In genomic region chr1:208942394-208942793, GRCh38 we compare ENCODE assay signal across 15 cellular contexts.
DNase-seq lines count a peak whose midpoint lies in the region; ATAC-seq and TF ChIP-seq lines count a peak whose summit lies in the region.
"Had no signal": no experiment of that assay in that cellular context is flagged by ENCODE, and none has a peak within 500 bp of the region (broad histone marks: within the 10 kb centered on the region; RNA-seq: fewer than 3 reads in every experiment).

No MANE protein-coding gene starts in this region.

- H3K36me3 ChIP-seq in RWPE2 (ENCODE audit: low read depth), result no peaks in the 10 kb centered on the region
- no peaks in the 10 kb centered on the region for H3K36me3 ChIP-seq in gastroesophageal sphincter
- H3K36me3 ChIP-seq in sigmoid colon, result no peaks in the 10 kb centered on the region

- H3K36me3 Mint-ChIP-seq in effector memory CD8-positive, alpha-beta T cell (ENCODE audit: insufficient read depth), result no peaks in the 10 kb centered on the region

- TF ChIP-seq EP300 in gastroesophageal sphincter (IDR thresholded peaks at IDR 0.05) (no peak), sigmoid colon (IDR thresholded peaks at IDR 0.05) (no peak)

- H3K4me3 Mint-ChIP-seq in effector memory CD8-positive, alpha-beta T cell, result no peak overlapping the region

- H3K4me1 ChIP-seq in RWPE2 (ENCODE audit: insufficient read depth, poor library complexity, severe bottlenecking), result no peaks in the 10 kb centered on the region
- H3K4me1 ChIP-seq in gastroesophageal sphincter, result no peaks in the 10 kb centered on the region
- H3K4me1 ChIP-seq in sigmoid colon, result no peaks in the 10 kb centered on the region

- H3K4me1 Mint-ChIP-seq in effector memory CD8-positive, alpha-beta T cell (ENCODE audit: low read depth in 2 of 2), result no peaks in the 10 kb centered on the region

- peak; percentile 60; the same call in 2 of the 3 replicates for ATAC-seq in RWPE2 (ENCODE audit: low read depth)
- ATAC-seq in effector memory CD8-positive, alpha-beta T cell (replicated peaks), result no peak
- ATAC-seq in gastroesophageal sphincter, result no peak
- ATAC-seq: Right ventricle myocardium inferior had no signal

- no peaks in the 10 kb centered on the region for H3K27me3 ChIP-seq in RWPE2 (ENCODE audit: insufficient read depth, poor library complexity, severe bottlenecking)
- H3K27me3 ChIP-seq in gastroesophageal sphincter, result no peaks in the 10 kb centered on the region
- no peaks in the 10 kb centered on the region for H3K27me3 ChIP-seq in sigmoid colon

- DNase-seq in EH (ENCODE audit: low read depth) (peak; percentile 37), M059J (ENCODE audit: low read depth) (peak; percentile 56), RWPE2 (ENCODE audit: low spot score) (no peak), epithelial cell of esophagus (ENCODE audit: low read depth) (peak; percentile 44), NCI-H2081 (lab: John Stamatoyannopoulos, UW) (no peak), sigmoid colon (no peak)
- no peak for DNase-seq in effector memory CD8-positive, alpha-beta T cell
- DNase-seq: DMS 273 treated with DMSO at 0.1 percent for 48 hours, H7, MM.1S, NCI-H510A treated with DMSO at 0.1 percent for 48 hours had no signal

- H3K9me3 ChIP-seq in RWPE2 (ENCODE audit: severe bottlenecking) (no peaks in the 10 kb centered on the region), gastroesophageal sphincter (no peaks in the 10 kb centered on the region), sigmoid colon (no peaks in the 10 kb centered on the region)

- TF ChIP-seq POLR2A in gastroesophageal sphincter (IDR thresholded peaks at IDR 0.05), result no peak
- TF ChIP-seq POLR2A in sigmoid colon (IDR thresholded peaks at IDR 0.05), result no peak

- H3K4me3 ChIP-seq in RWPE2 (ENCODE audit: severe bottlenecking), result no peak overlapping the region
- H3K4me3 ChIP-seq in epithelial cell of esophagus (ENCODE audit: low read length), result no peak overlapping the region
- no peak overlapping the region for H3K4me3 ChIP-seq in gastroesophageal sphincter
- H3K4me3 ChIP-seq in sigmoid colon, result no peak overlapping the region

- TF ChIP-seq CTCF in RWPE2 (IDR thresholded peaks at IDR 0.05; ENCODE audit: poor library complexity, severe bottlenecking) (no peak), epithelial cell of esophagus (IDR thresholded peaks at IDR 0.05; ENCODE audit: insufficient read depth, low read depth, low read length, missing control alignments) (no peak), gastroesophageal sphincter (IDR thresholded peaks at IDR 0.05) (no peak), sigmoid colon (IDR thresholded peaks at IDR 0.05) (no peak)

- H3K27me3 Mint-ChIP-seq in effector memory CD8-positive, alpha-beta T cell, result peaks cover 0 to 14% of the 10 kb centered on the region in 2 donors

- no peak overlapping the region for H3K27ac Mint-ChIP-seq in effector memory CD8-positive, alpha-beta T cell

- no peak overlapping the region for H3K27ac ChIP-seq in RWPE2 (ENCODE audit: poor library complexity, severe bottlenecking)
- H3K27ac ChIP-seq in gastroesophageal sphincter, result no peak overlapping the region
- no peak overlapping the region for H3K27ac ChIP-seq in sigmoid colon
- H3K27ac ChIP-seq: C4-2B, KMS-11 had no signal

- peaks cover 2 to 11% of the 10 kb centered on the region in 2 donors for H3K9me3 Mint-ChIP-seq in effector memory CD8-positive, alpha-beta T cell

- intact Hi-C loops in sigmoid colon (cut with DNase I), result no loop called here

Comparison
In these comparisons a context has a peak if more than half of its experiments do, and no peak if none do; other contexts are left out.
1. DNase-seq: peak in EH (single experiment), M059J (single experiment) and epithelial cell of esophagus (single experiment); none in RWPE2 (single experiment), NCI-H2081 (0 of 2), effector memory CD8-positive, alpha-beta T cell (0 of 3) and sigmoid colon (single experiment).